ENCODE assay signal across 8 cellular contexts in genomic region chr1:23531695-23532094, GRCh38. TPM values are rescaled to one million over a fixed set of nuclear protein-coding genes. Genes with fewer than 3 reads are reported as not detected.
DNase-seq lines count a peak whose midpoint lies in the region; ATAC-seq and TF ChIP-seq lines count a peak whose summit lies in the region.

No MANE protein-coding gene starts in this region.

- intact Hi-C loops in MCF 10A (cut with micrococcal nuclease) = loop anchor here (10.0 kb wide), 1 partner anchor 437 kb away; no protein-coding TSS in a partner anchor

- WGBS in HUES64 = 51% methylated on average over 3 of the region's 3 CpGs

- H3K36me3 Mint-ChIP-seq in MCF 10A (ENCODE audit: insufficient read depth, unreplicated experiment) = peaks cover 11% of the 10 kb centered on the region
- no peaks in the 10 kb centered on the region for H3K36me3 Mint-ChIP-seq in natural killer cell treated with Interleukin-12 subunit alpha and Interleukin-12 subunit beta and Interleukin-15 and Interleukin-18, amount 100 ng/mL, for 72 hours

- peak overlapping the region; percentile 94 for H3K4me2 ChIP-seq in BLaER1

- H3K27ac ChIP-seq in BLaER1 (peak overlapping the region; percentile 100), HUES64 (ENCODE audit: low read depth, low read length) (peak overlapping the region; percentile 47; the same call in 1 of the 2 replicates)

- no peaks in the 10 kb centered on the region for H3K9me3 ChIP-seq in BLaER1
- H3K9me3 ChIP-seq in HUES64 (ENCODE audit: insufficient read depth, low read depth, low read length) = no peaks in the 10 kb centered on the region

- H3K27me3 Mint-ChIP-seq in MCF 10A (ENCODE audit: insufficient read depth, unreplicated experiment) = no peaks in the 10 kb centered on the region
- no peaks in the 10 kb centered on the region for H3K27me3 Mint-ChIP-seq in natural killer cell treated with Interleukin-12 subunit alpha and Interleukin-12 subunit beta and Interleukin-15 and Interleukin-18, amount 100 ng/mL, for 72 hours

- no peaks in the 10 kb centered on the region for H3K9me3 Mint-ChIP-seq in MCF 10A (ENCODE audit: unreplicated experiment)
- H3K9me3 Mint-ChIP-seq in natural killer cell treated with Interleukin-12 subunit alpha and Interleukin-12 subunit beta and Interleukin-15 and Interleukin-18, amount 100 ng/mL, for 72 hours = no peaks in the 10 kb centered on the region

- peaks cover 29% of the 10 kb centered on the region for H3K4me1 Mint-ChIP-seq in MCF 10A (ENCODE audit: insufficient read depth, unreplicated experiment)
- H3K4me1 Mint-ChIP-seq in natural killer cell treated with Interleukin-12 subunit alpha and Interleukin-12 subunit beta and Interleukin-15 and Interleukin-18, amount 100 ng/mL, for 72 hours (ENCODE audit: low read depth in 2 of 2) = peaks cover 42 to 56% of the 10 kb centered on the region in 2 donors

- H3K27me3 ChIP-seq in BLaER1 (no peaks in the 10 kb centered on the region), HUES64 (ENCODE audit: insufficient read depth, low read length) (peaks cover 34% of the 10 kb centered on the region)

- ATAC-seq in natural killer cell treated with Interleukin-12 subunit alpha and Interleukin-12 subunit beta and Interleukin-15 and Interleukin-18, amount 100 ng/mL, for 72 hours = no peak
- no peak for ATAC-seq in HG02938 (IDR thresholded peaks at IDR 0.05; ENCODE audit: unreplicated experiment)

- POLR2A ChIA-PET in MCF 10A (lab: Yijun Ruan, JAX) = interaction anchor here (0.6 to 2.3 kb wide), 7 partner anchors 8 to 187 kb away, joined by 3 to 7 read pairs (median 5); partner anchors contain the start of gene HNRNPR

- CTCF ChIA-PET in MCF 10A (lab: Yijun Ruan, JAX) = interaction anchor here (0.7 to 2.1 kb wide), 4 partner anchors 9 to 81 kb away, joined by 3 to 9 read pairs (median 5); no protein-coding TSS in a partner anchor

- H3K4me3 ChIP-seq in BLaER1 (peak overlapping the region; percentile 91), HUES64 (ENCODE audit: low read length) (peak overlapping the region; percentile 43)

- peaks cover 13% of the 10 kb centered on the region; the same call in 1 of the 2 replicates for H4K20me1 ChIP-seq in BLaER1

- DNase-seq in MCF 10A (ENCODE audit: unreplicated experiment) (no peak), NCI-H1417 (lab: John Stamatoyannopoulos, UW) (no peak), SIG-M5 (lab: John Stamatoyannopoulos, UW) (no peak), inferior parietal cortex (ENCODE audit: extremely low spot score) (no peak)
- DNase-seq in natural killer cell treated with Interleukin-12 subunit alpha and Interleukin-12 subunit beta and Interleukin-15 and Interleukin-18, amount 100 ng/mL, for 72 hours (ENCODE audit: low spot score) = no peak

- H3K36me3 ChIP-seq in BLaER1 (peaks cover 13% of the 10 kb centered on the region; the same call in 1 of the 2 replicates), HUES64 (ENCODE audit: insufficient read depth, low read length) (no peaks in the 10 kb centered on the region)

- BruUV-seq in MCF 10A (replicated peaks; lab: Mats Ljungman, UMichigan) = no TSS peak

- TF ChIP-seq CTCF in MCF 10A (IDR thresholded peaks at IDR 0.05; ENCODE audit: unreplicated experiment) = no peak

- H3K9ac ChIP-seq in BLaER1 (peak overlapping the region; percentile 99), HUES64 (ENCODE audit: low read depth, low read length) (peak overlapping the region; percentile 58)

- H3K4me1 ChIP-seq in BLaER1 = peaks cover 92% of the 10 kb centered on the region
- peaks cover 9% of the 10 kb centered on the region for H3K4me1 ChIP-seq in HUES64 (ENCODE audit: insufficient read depth, low read length)

- H3K27ac Mint-ChIP-seq in MCF 10A (ENCODE audit: low read depth, unreplicated experiment) = no peak overlapping the region
- peak overlapping the region; percentile 76 to 83 for H3K27ac Mint-ChIP-seq in natural killer cell treated with Interleukin-12 subunit alpha and Interleukin-12 subunit beta and Interleukin-15 and Interleukin-18, amount 100 ng/mL, for 72 hours

- peak overlapping the region; percentile 75 for H3K4me3 Mint-ChIP-seq in MCF 10A (ENCODE audit: unreplicated experiment)
- H3K4me3 Mint-ChIP-seq in natural killer cell treated with Interleukin-12 subunit alpha and Interleukin-12 subunit beta and Interleukin-15 and Interleukin-18, amount 100 ng/mL, for 72 hours = peak overlapping the region; percentile 93

RNA-seq across cellular contexts. Expression of gene E2F2, which starts 0.7 kb away (rescaled TPM):
- polyA plus RNA-seq in HUES64 (2013, experiment 1 of 2) = 3.0 TPM
- polyA plus RNA-seq in HUES64 (2013, experiment 2 of 2) = 4.2 TPM
- 0.32 and 0.89 TPM in 2 replicates for total RNA-seq in MCF 10A (2022)
- 10 to 100 TPM; 10.7 to 15.5 TPM for total RNA-seq in natural killer cell treated with Interleukin-12 subunit alpha and Interleukin-12 subunit beta and Interleukin-15 and Interleukin-18, amount 100 ng/mL, for 72 hours

RNA-seq across cellular contexts. Expression of gene ID3, which starts 27.6 kb away (rescaled TPM):
- polyA plus RNA-seq in HUES64 (2013, experiment 1 of 2) = 311 TPM
- 399 TPM for polyA plus RNA-seq in HUES64 (2013, experiment 2 of 2)
- total RNA-seq in MCF 10A (2022) = 15.7 and 34.8 TPM in 2 replicates
- total RNA-seq in natural killer cell treated with Interleukin-12 subunit alpha and Interleukin-12 subunit beta and Interleukin-15 and Interleukin-18, amount 100 ng/mL, for 72 hours = 1 to 10 TPM; 2.6 to 5.0 TPM

RNA-seq across cellular contexts. Expression of gene ASAP3, which starts 47.7 kb away (rescaled TPM):
- 22.0 TPM for polyA plus RNA-seq in HUES64 (2013, experiment 1 of 2)
- polyA plus RNA-seq in HUES64 (2013, experiment 2 of 2) = 28.3 TPM
- 11.1 and 11.2 TPM in 2 replicates for total RNA-seq in MCF 10A (2022)
- total RNA-seq in natural killer cell treated with Interleukin-12 subunit alpha and Interleukin-12 subunit beta and Interleukin-15 and Interleukin-18, amount 100 ng/mL, for 72 hours = not detected

Comparison
In these comparisons a context has a peak if more than half of its experiments do, and no peak if none do; other contexts are left out.
1. RNA of gene ASAP3, which starts 47.7 kb away (total RNA-seq): 11.1 to 11.2 TPM in MCF 10A; not detected in natural killer cell treated with Interleukin-12 subunit alpha and Interleukin-12 subunit beta and Interleukin-15 and Interleukin-18, amount 100 ng/mL, for 72 hours; every median in the first group is over 10 times any median in the second.